8 cellular contexts compared by ENCODE assay signal in genomic region chr15:43509923-43510229, GRCh38. TPM values are rescaled to one million over a fixed set of nuclear protein-coding genes. Genes with fewer than 3 reads are reported as not detected.
A peak's percentile ranks its signal among the peaks of the same experiment; 100 is the strongest.
DNase-seq lines count a peak whose midpoint lies in the region; ATAC-seq and TF ChIP-seq lines count a peak whose summit lies in the region.

No MANE protein-coding gene starts in this region.

- peak overlapping the region; percentile 91 for H3K27ac ChIP-seq in hepatocyte

- peaks cover 21% of the 10 kb centered on the region for H3K4me1 ChIP-seq in hepatocyte (ENCODE audit: insufficient read depth)

- H3K9me3 Mint-ChIP-seq in HFFc6, result no peaks in the 10 kb centered on the region
- no peaks in the 10 kb centered on the region for H3K9me3 Mint-ChIP-seq in activated CD8-positive, alpha-beta T cell treated with anti-CD3 and anti-CD28 coated beads, Interleukin-2, amount 10 ng/mL, durations not matched to agents 7 days and 5 days (ENCODE audit: insufficient read depth)
- H3K9me3 Mint-ChIP-seq in stimulated activated memory B cell treated with anti-CD40 and anti-IgM and Interleukin-4, amounts not matched to agents 10 μg/mL and 1 μg/mL and 100 μg/mL, for 72 hours, result no peaks in the 10 kb centered on the region

- no peaks in the 10 kb centered on the region for H4K20me1 ChIP-seq in hepatocyte (ENCODE audit: insufficient read depth, poor library complexity, severe bottlenecking)

- H3K27ac Mint-ChIP-seq in HFFc6, result peak overlapping the region; percentile 97
- H3K27ac Mint-ChIP-seq in activated CD8-positive, alpha-beta T cell treated with anti-CD3 and anti-CD28 coated beads, Interleukin-2, amount 10 ng/mL, durations not matched to agents 7 days and 5 days, result peak overlapping the region; percentile 92
- peak overlapping the region; percentile 95 for H3K27ac Mint-ChIP-seq in stimulated activated memory B cell treated with anti-CD40 and anti-IgM and Interleukin-4, amounts not matched to agents 10 μg/mL and 1 μg/mL and 100 μg/mL, for 72 hours

- WGBS in hepatocyte (ENCODE audit: low lambda C conversion rate, missing lambda C conversion rate), result 20% methylated on average over 2 of the region's 2 CpGs

- H3K36me3 Mint-ChIP-seq in HFFc6 (ENCODE audit: low read depth), result no peaks in the 10 kb centered on the region
- H3K36me3 Mint-ChIP-seq in activated CD8-positive, alpha-beta T cell treated with anti-CD3 and anti-CD28 coated beads, Interleukin-2, amount 10 ng/mL, durations not matched to agents 7 days and 5 days (ENCODE audit: low read depth), result peaks cover 5% of the 10 kb centered on the region
- no peaks in the 10 kb centered on the region for H3K36me3 Mint-ChIP-seq in stimulated activated memory B cell treated with anti-CD40 and anti-IgM and Interleukin-4, amounts not matched to agents 10 μg/mL and 1 μg/mL and 100 μg/mL, for 72 hours

- H2AFZ ChIP-seq in hepatocyte, result peak overlapping the region; percentile 39

- peaks cover 2% of the 10 kb centered on the region; the same call in 1 of the 2 replicates for H3K27me3 Mint-ChIP-seq in HFFc6 (ENCODE audit: insufficient read depth)
- peaks cover 7% of the 10 kb centered on the region for H3K27me3 Mint-ChIP-seq in activated CD8-positive, alpha-beta T cell treated with anti-CD3 and anti-CD28 coated beads, Interleukin-2, amount 10 ng/mL, durations not matched to agents 7 days and 5 days (ENCODE audit: low read depth)
- peaks cover 15% of the 10 kb centered on the region for H3K27me3 Mint-ChIP-seq in stimulated activated memory B cell treated with anti-CD40 and anti-IgM and Interleukin-4, amounts not matched to agents 10 μg/mL and 1 μg/mL and 100 μg/mL, for 72 hours

- CTCF ChIA-PET in activated CD8-positive, alpha-beta T cell treated with anti-CD3 and anti-CD28 coated beads, Interleukin-2, amount 10 ng/mL, durations not matched to agents 7 days and 5 days (lab: Charles Lee), result interaction anchor here (1.2 to 6.7 kb wide), 5 partner anchors 9 to 137 kb away, joined by 5 to 75 read pairs (median 12); partner anchors contain the start of gene TP53BP1

- no peaks in the 10 kb centered on the region for H3K9me3 ChIP-seq in hepatocyte (ENCODE audit: low read depth)

- DNase-seq in HFFc6, result peak; percentile 34
- no peak for DNase-seq in activated CD8-positive, alpha-beta T cell treated with anti-CD3 and anti-CD28 coated beads, Interleukin-2, amount 10 ng/mL, durations not matched to agents 7 days and 5 days
- DNase-seq in hepatocyte (ENCODE audit: low spot score), result peak; percentile 39
- no peak for DNase-seq in NCI-H526 treated with DMSO at 0.1 percent for 48 hours (lab: John Stamatoyannopoulos, UW)
- DNase-seq in activated CD8-positive, alpha-beta memory T cell treated with anti-CD3 and anti-CD28 coated beads, Interleukin-2, amount 50 U/mL, for 4 hours, result no peak

- no peaks in the 10 kb centered on the region for H3K36me3 ChIP-seq in hepatocyte (replicated peaks; ENCODE audit: insufficient read depth, low read depth)

- peaks cover 81% of the 10 kb centered on the region for H3K4me1 Mint-ChIP-seq in HFFc6 (ENCODE audit: low read depth)
- peaks cover 49% of the 10 kb centered on the region for H3K4me1 Mint-ChIP-seq in activated CD8-positive, alpha-beta T cell treated with anti-CD3 and anti-CD28 coated beads, Interleukin-2, amount 10 ng/mL, durations not matched to agents 7 days and 5 days (ENCODE audit: low read depth)
- peaks cover 17% of the 10 kb centered on the region for H3K4me1 Mint-ChIP-seq in stimulated activated memory B cell treated with anti-CD40 and anti-IgM and Interleukin-4, amounts not matched to agents 10 μg/mL and 1 μg/mL and 100 μg/mL, for 72 hours

- peaks cover 4% of the 10 kb centered on the region for H3K27me3 ChIP-seq in hepatocyte

- TF ChIP-seq CTCF in HFFc6 (IDR thresholded peaks at IDR 0.05) (no peak), hepatocyte (IDR thresholded peaks at IDR 0.05; ENCODE audit: poor library complexity) (no peak)

- POLR2A ChIA-PET in activated CD8-positive, alpha-beta T cell treated with anti-CD3 and anti-CD28 coated beads, Interleukin-2, amount 10 ng/mL, durations not matched to agents 7 days and 5 days (lab: Charles Lee), result interaction anchor here (1.0 to 2.0 kb wide), 3 partner anchors 8 to 19 kb away, joined by 5 to 19 read pairs (median 6); partner anchors contain the start of gene TP53BP1

- H3K4me3 Mint-ChIP-seq in HFFc6, result peak overlapping the region; percentile 94
- H3K4me3 Mint-ChIP-seq in activated CD8-positive, alpha-beta T cell treated with anti-CD3 and anti-CD28 coated beads, Interleukin-2, amount 10 ng/mL, durations not matched to agents 7 days and 5 days, result peak overlapping the region; percentile 88
- peak overlapping the region; percentile 91 for H3K4me3 Mint-ChIP-seq in stimulated activated memory B cell treated with anti-CD40 and anti-IgM and Interleukin-4, amounts not matched to agents 10 μg/mL and 1 μg/mL and 100 μg/mL, for 72 hours

- H3K4me3 ChIP-seq in hepatocyte, result no peak overlapping the region

- H3K4me2 ChIP-seq in hepatocyte, result peak overlapping the region; percentile 81

- H3K9me2 ChIP-seq in hepatocyte (replicated peaks; ENCODE audit: insufficient read depth), result no peaks in the 10 kb centered on the region

- ATAC-seq in activated CD8-positive, alpha-beta T cell treated with anti-CD3 and anti-CD28 coated beads, Interleukin-2, amount 10 ng/mL, durations not matched to agents 7 days and 5 days, result no peak
- no peak for ATAC-seq in stimulated activated memory B cell treated with anti-CD40 and anti-IgM and Interleukin-4, amounts not matched to agents 10 μg/mL and 1 μg/mL and 100 μg/mL, for 72 hours
- no peak for ATAC-seq in HG03565 (IDR thresholded peaks at IDR 0.05; ENCODE audit: unreplicated experiment)
- ATAC-seq in HG03135 (IDR thresholded peaks at IDR 0.05; ENCODE audit: unreplicated experiment), result no peak

- no peaks in the 10 kb centered on the region for H3K79me2 ChIP-seq in hepatocyte

RNA-seq across cellular contexts. Expression of gene MAP1A, which starts 7.5 kb away (rescaled TPM):
- total RNA-seq in HFFc6 (2021; fragmentation: NEBNext Ultra II Directional; extraction: Animal tissue kit (Norgen Biotek cat#: 25700)), result 100 to 1,000 TPM; 136 to 174 (median 169) TPM
- total RNA-seq in activated CD8-positive, alpha-beta T cell treated with anti-CD3 and anti-CD28 coated beads, Interleukin-2, amount 10 ng/mL, durations not matched to agents 7 days and 5 days, result 1 to 10 TPM; 5.3 to 5.6 TPM
- total RNA-seq in hepatocyte, result 6.7 and 9.5 TPM in 2 replicates
- 7.2 and 7.3 TPM in 2 replicates for polyA plus RNA-seq in hepatocyte

RNA-seq across cellular contexts. Expression of gene TP53BP1, which starts 16.9 kb away (rescaled TPM):
- 10 to 100 TPM; 44.7 to 49.5 (median 46.4) TPM for total RNA-seq in HFFc6 (2021; fragmentation: NEBNext Ultra II Directional; extraction: Animal tissue kit (Norgen Biotek cat#: 25700))
- 10 to 100 TPM; 24.3 to 27.3 TPM for total RNA-seq in activated CD8-positive, alpha-beta T cell treated with anti-CD3 and anti-CD28 coated beads, Interleukin-2, amount 10 ng/mL, durations not matched to agents 7 days and 5 days
- 36.9 and 46.8 TPM in 2 replicates for total RNA-seq in hepatocyte
- polyA plus RNA-seq in hepatocyte, result 16.5 and 16.6 TPM in 2 replicates

Comparison
In these comparisons a context has a peak if more than half of its experiments do, and no peak if none do; other contexts are left out.
1. DNase-seq: peak in HFFc6 (single experiment) and hepatocyte (single experiment); none in activated CD8-positive, alpha-beta T cell treated with anti-CD3 and anti-CD28 coated beads, Interleukin-2, amount 10 ng/mL, durations not matched to agents 7 days and 5 days (single experiment), NCI-H526 treated with DMSO at 0.1 percent for 48 hours (single experiment) and activated CD8-positive, alpha-beta memory T cell treated with anti-CD3 and anti-CD28 coated beads, Interleukin-2, amount 50 U/mL, for 4 hours (single experiment).
2. RNA of gene MAP1A, which starts 7.5 kb away (total RNA-seq): 136 to 174 TPM in HFFc6; 6.7 to 9.5 TPM in hepatocyte and 5.3 to 5.6 TPM in activated CD8-positive, alpha-beta T cell treated with anti-CD3 and anti-CD28 coated beads, Interleukin-2, amount 10 ng/mL, durations not matched to agents 7 days and 5 days; every median in the first group is over 10 times any median in the second.
3. Peak in every context shown above with its lines, with median percentiles within 50 percentile points of each other: H3K27ac Mint-ChIP-seq and H3K4me3 Mint-ChIP-seq.